Comparison of ENCODE assay signal across 26 cellular contexts in genomic region chr6:19268117-19268516, GRCh38.
DNase-seq lines count a peak whose midpoint lies in the region; ATAC-seq and TF ChIP-seq lines count a peak whose summit lies in the region.
"Had no signal": no experiment of that assay in that cellular context is flagged by ENCODE, and none has a peak within 500 bp of the region (broad histone marks: within the 10 kb centered on the region; RNA-seq: fewer than 3 reads in every experiment).

No MANE protein-coding gene starts in this region.

- H3K4me1 Mint-ChIP-seq in GM23338 (no peaks in the 10 kb centered on the region), T-helper 17 cell (no peaks in the 10 kb centered on the region), HFFc6 (ENCODE audit: low read depth) (no peaks in the 10 kb centered on the region)
- H3K4me1 Mint-ChIP-seq: activated naive CD8-positive, alpha-beta T cell treated with anti-CD3 and anti-CD28 coated beads for 36 hours; natural killer cell had no signal

- H4K20me1 ChIP-seq in GM23338 (replicated peaks; ENCODE audit: insufficient read depth) = no peaks in the 10 kb centered on the region
- H4K20me1 ChIP-seq: BLaER1 treated with 17β-estradiol and CSF1 and Interleukin-3, amounts not matched to agents 10 nM and 100 nM had no signal

- no peaks in the 10 kb centered on the region for H3F3A ChIP-seq in GM23338 (replicated peaks; ENCODE audit: low read depth)

- H3K4me3 ChIP-seq in GM23338 = no peak overlapping the region
- H3K4me3 ChIP-seq in RWPE2 (ENCODE audit: severe bottlenecking) = no peak overlapping the region
- H3K4me3 ChIP-seq in lower lobe of right lung = no peak overlapping the region
- H3K4me3 ChIP-seq: BLaER1 treated with 17β-estradiol and CSF1 and Interleukin-3, amounts not matched to agents 10 nM and 100 nM; transverse colon had no signal

- peaks cover 6% of the 10 kb centered on the region for H3K36me3 Mint-ChIP-seq in GM23338 (ENCODE audit: low read depth)
- no peaks in the 10 kb centered on the region for H3K36me3 Mint-ChIP-seq in T-helper 17 cell (ENCODE audit: low read depth)
- H3K36me3 Mint-ChIP-seq in HFFc6 (ENCODE audit: low read depth) = no peaks in the 10 kb centered on the region
- H3K36me3 Mint-ChIP-seq: activated naive CD8-positive, alpha-beta T cell treated with anti-CD3 and anti-CD28 coated beads for 36 hours had no signal

- H3K27me3 Mint-ChIP-seq in GM23338 (ENCODE audit: insufficient read depth, low read depth, poor library complexity) (peaks cover 4% of the 10 kb centered on the region), T-helper 17 cell (no peaks in the 10 kb centered on the region), HFFc6 (ENCODE audit: insufficient read depth) (no peaks in the 10 kb centered on the region)
- H3K27me3 Mint-ChIP-seq: activated naive CD8-positive, alpha-beta T cell treated with anti-CD3 and anti-CD28 coated beads for 36 hours; dendritic cell treated with granulocyte-macrophage colony-stimulating factor and Interleukin-4, amounts not matched to agents 40 ng/mL and 50 ng/mL, for 4 days had no signal

- ATAC-seq in GM23338 (no peak), RWPE2 (ENCODE audit: low read depth) (peak; percentile 49; the same call in 2 of the 3 replicates), lower lobe of right lung (peak; percentile 73 to 96), T-helper 17 cell (no peak), GM18909 (IDR thresholded peaks at IDR 0.05; ENCODE audit: poor library complexity, unreplicated experiment) (no peak)
- ATAC-seq: left ventricle myocardium superior, natural killer cell, right cardiac atrium had no signal

- H3K36me3 ChIP-seq in GM23338 (ENCODE audit: insufficient read depth) (no peaks in the 10 kb centered on the region), RWPE2 (ENCODE audit: low read depth) (no peaks in the 10 kb centered on the region), lower lobe of right lung (no peaks in the 10 kb centered on the region)
- H3K36me3 ChIP-seq: BLaER1 treated with 17β-estradiol and CSF1 and Interleukin-3, amounts not matched to agents 10 nM and 100 nM; transverse colon had no signal

- DNase-seq in GM23338 (ENCODE audit: low spot score) (no peak), RWPE2 (ENCODE audit: low spot score) (no peak), lower lobe of right lung (no peak), T-helper 17 cell (no peak), retina (no peak), HFFc6 (no peak)
- DNase-seq: activated CD4-positive, alpha-beta T cell treated with anti-CD3 and anti-CD28 coated beads for 4 hours; activated CD8-positive, alpha-beta memory T cell treated with anti-CD3 and anti-CD28 coated beads for 24 hours; activated effector memory CD4-positive, alpha-beta T cell treated with anti-CD3 and anti-CD28 coated beads, Interleukin-2, amount 50 U/mL, for 16 hours; activated naive CD8-positive, alpha-beta T cell treated with anti-CD3 and anti-CD28 coated beads for 36 hours; aorta; Calu3; central memory CD4-positive, alpha-beta T cell; hippocampal formation; Kasumi-1; left ventricle myocardium superior; natural killer cell; NCI-H187 treated with DMSO at 0.1 percent for 48 hours; NCI-H345; right cardiac atrium; stimulated activated CD4-positive, alpha-beta T cell treated with anti-CD3 and anti-CD28 coated beads, Interleukin-2, amount 100 ng/mL, for 48 hours; transverse colon had no signal

- H3K9me3 ChIP-seq in RWPE2 (ENCODE audit: severe bottlenecking) (no peaks in the 10 kb centered on the region), lower lobe of right lung (no peaks in the 10 kb centered on the region), T-helper 17 cell (ENCODE audit: control insufficient read depth, low read length, poor library complexity, severe bottlenecking) (no peaks in the 10 kb centered on the region)
- H3K9me3 ChIP-seq: transverse colon had no signal

- H3K4me1 ChIP-seq in GM23338 (ENCODE audit: insufficient read depth) (no peaks in the 10 kb centered on the region), RWPE2 (ENCODE audit: insufficient read depth, poor library complexity, severe bottlenecking) (no peaks in the 10 kb centered on the region), lower lobe of right lung (no peaks in the 10 kb centered on the region)
- H3K4me1 ChIP-seq: BLaER1 treated with 17β-estradiol and CSF1 and Interleukin-3, amounts not matched to agents 10 nM and 100 nM; transverse colon had no signal

- H3K27me3 ChIP-seq in GM23338 (ENCODE audit: insufficient read depth) = no peaks in the 10 kb centered on the region
- peaks cover 3% of the 10 kb centered on the region for H3K27me3 ChIP-seq in RWPE2 (ENCODE audit: insufficient read depth, poor library complexity, severe bottlenecking)
- no peaks in the 10 kb centered on the region for H3K27me3 ChIP-seq in lower lobe of right lung (ENCODE audit: low read depth)
- H3K27me3 ChIP-seq: BLaER1 treated with 17β-estradiol and CSF1 and Interleukin-3, amounts not matched to agents 10 nM and 100 nM; transverse colon had no signal

- H3K4me2 ChIP-seq in GM23338 = no peak overlapping the region
- H3K4me2 ChIP-seq: BLaER1 treated with 17β-estradiol and CSF1 and Interleukin-3, amounts not matched to agents 10 nM and 100 nM had no signal

- TF ChIP-seq CTCF in C4-2B (conservative IDR thresholded peaks at IDR 0.05) (no peak), GM23338 (conservative IDR thresholded peaks at IDR 0.05; ENCODE audit: low read depth in 2 of 2) (no peak), RWPE2 (IDR thresholded peaks at IDR 0.05; ENCODE audit: poor library complexity, severe bottlenecking) (no peak), lower lobe of right lung (IDR thresholded peaks at IDR 0.05) (no peak), HFFc6 (IDR thresholded peaks at IDR 0.05) (no peak)

- peak overlapping the region; percentile 26; the same call in 1 of the 2 replicates for H3K27ac ChIP-seq in C4-2B
- no peak overlapping the region for H3K27ac ChIP-seq in GM23338 (ENCODE audit: low read depth)
- H3K27ac ChIP-seq in RWPE2 (ENCODE audit: poor library complexity, severe bottlenecking) = no peak overlapping the region
- no peak overlapping the region for H3K27ac ChIP-seq in lower lobe of right lung
- H3K27ac ChIP-seq: BLaER1 treated with 17β-estradiol and CSF1 and Interleukin-3, amounts not matched to agents 10 nM and 100 nM; transverse colon had no signal

- peaks cover 9% of the 10 kb centered on the region for H3K9me3 Mint-ChIP-seq in GM23338
- peaks cover 54% of the 10 kb centered on the region for H3K9me3 Mint-ChIP-seq in HFFc6

- H3K4me3 Mint-ChIP-seq in GM23338 = no peak overlapping the region
- no peak overlapping the region for H3K4me3 Mint-ChIP-seq in T-helper 17 cell
- no peak overlapping the region for H3K4me3 Mint-ChIP-seq in HFFc6
- H3K4me3 Mint-ChIP-seq: activated naive CD8-positive, alpha-beta T cell treated with anti-CD3 and anti-CD28 coated beads for 36 hours; dendritic cell treated with granulocyte-macrophage colony-stimulating factor and Interleukin-4, amounts not matched to agents 40 ng/mL and 50 ng/mL, for 4 days; natural killer cell had no signal

- intact Hi-C loops in lower lobe of right lung (cut with DNase I) = no loop called here

- H2AFZ ChIP-seq in GM23338 = peak overlapping the region; percentile 43; the same call in 1 of the 2 replicates

- no peaks in the 10 kb centered on the region for H3K79me2 ChIP-seq in GM23338 (replicated peaks; ENCODE audit: insufficient read depth)

- no peak overlapping the region for H3K27ac Mint-ChIP-seq in GM23338
- no peak overlapping the region for H3K27ac Mint-ChIP-seq in T-helper 17 cell
- no peak overlapping the region for H3K27ac Mint-ChIP-seq in HFFc6
- H3K27ac Mint-ChIP-seq: activated naive CD8-positive, alpha-beta T cell treated with anti-CD3 and anti-CD28 coated beads for 36 hours; dendritic cell treated with granulocyte-macrophage colony-stimulating factor and Interleukin-4, amounts not matched to agents 40 ng/mL and 50 ng/mL, for 4 days; natural killer cell had no signal

- H3K9me2 ChIP-seq in GM23338 (ENCODE audit: insufficient read depth) = no peaks in the 10 kb centered on the region

TF ChIP-seq in GM23338, 12 proteins besides CTCF, POLR2A, EP300 and RAD21 (continues in another document):
- TF ChIP-seq EZH2 (IDR thresholded peaks at IDR 0.05; ENCODE audit: low read depth, unreplicated experiment) (no peak), ZNF331 (CRISPR knock-in tag; IDR thresholded peaks at IDR 0.05; ENCODE audit: low read depth) (no peak), NANOG (IDR thresholded peaks at IDR 0.05; ENCODE audit: borderline replicate concordance) (no peak)

Comparison
In these comparisons a context has a peak if more than half of its experiments do, and no peak if none do; other contexts are left out.
1. ATAC-seq: peak in RWPE2 (single experiment) and lower lobe of right lung (2 of 2); none in GM23338 (single experiment), T-helper 17 cell (single experiment) and GM18909 (single experiment).